ENCODE assay signal across 27 cellular contexts in genomic region chr3:178059836-178060235, GRCh38.
DNase-seq lines count a peak whose midpoint lies in the region; ATAC-seq, FAIRE-seq and TF ChIP-seq lines count a peak whose summit lies in the region.
"Had no signal": no experiment of that assay in that cellular context is flagged by ENCODE, and none has a peak within 500 bp of the region (broad histone marks: within the 10 kb centered on the region; RNA-seq: fewer than 3 reads in every experiment).

No MANE protein-coding gene starts in this region.

- H3K14ac ChIP-seq in H1 (ENCODE audit: insufficient read length), result no peak overlapping the region
- no peak overlapping the region for H3K14ac ChIP-seq in mesenchymal stem cell (ENCODE audit: low read length in 2 of 2)

- H3K23ac ChIP-seq in H1 (ENCODE audit: insufficient read length) (peak overlapping the region; percentile 52), mesenchymal stem cell (ENCODE audit: low read length in 2 of 2) (no peak overlapping the region)

- H3K4me1 ChIP-seq in H1 (replicated peaks in 1 of 4; ENCODE audit: control insufficient read depth in 3 of 4, insufficient read depth in 4 of 4, low read length in 3 of 4) (no peaks in the 10 kb centered on the region), mesenchymal stem cell (ENCODE audit: control insufficient read depth, insufficient read depth, low read depth, low read length) (peaks cover 2% of the 10 kb centered on the region), upper lobe of left lung (peaks cover 0 to 22% (median 11%) of the 10 kb centered on the region in 4 donors)
- H3K4me1 ChIP-seq: psoas muscle had no signal

- TF ChIP-seq CTCF in H1 (IDR thresholded peaks at IDR 0.05; ENCODE audit: control extremely low read depth in 1 of 3, insufficient read depth in 1 of 3, low read depth in 1 of 3, low read length in 3 of 3), result no peak
- no peak for TF ChIP-seq CTCF in upper lobe of left lung (IDR thresholded peaks at IDR 0.05)

- TF ChIP-seq EP300 in H1 (IDR thresholded peaks at IDR 0.05; ENCODE audit: borderline replicate concordance in 1 of 2, low read depth in 2 of 2, low read length in 2 of 2) (no peak), upper lobe of left lung (IDR thresholded peaks at IDR 0.05) (no peak)

- peak; percentile 36 for DNase-seq in H4 (ENCODE audit: low spot score)
- no peak for DNase-seq in H1 (ENCODE audit: low read depth in 1 of 2, low spot score in 2 of 2)
- DNase-seq in mesenchymal stem cell, result peak; percentile 63
- DNase-seq in upper lobe of left lung, result no peak
- DNase-seq in H54 (ENCODE audit: insufficient read length, low spot score), result no peak
- no peak for DNase-seq in NCI-H1436 treated with DMSO at 0.1 percent for 48 hours (lab: John Stamatoyannopoulos, UW)
- DNase-seq in OCI-M1 (lab: John Stamatoyannopoulos, UW), result no peak
- no peak for DNase-seq in medulla oblongata (ENCODE audit: extremely low spot score)
- DNase-seq: activated CD4-positive, alpha-beta memory T cell treated with anti-CD3 and anti-CD28 coated beads, Interleukin-2, amount 10 ng/mL, durations not matched to agents 7 days and 5 days; activated naive CD4-positive, alpha-beta T cell treated with anti-CD3 and anti-CD28 coated beads for 36 hours; activated T-cell treated with anti-CD3 and anti-CD28 coated beads, Interleukin-2, amount 50 U/mL, for 1 hour; cerebellar nuclear complex; effector CD8-positive, alpha-beta T cell; hypothalamus; islet precursor cell; NCI-H1417 treated with DMSO at 0.1 percent for 48 hours; NCI-H2171; NCI-H748 treated with DMSO at 0.1 percent for 48 hours; PC-9; psoas muscle; stimulated activated CD8-positive, alpha-beta memory T cell treated with anti-CD3 and anti-CD28 coated beads, Interleukin-4, amount 100 ng/mL, for 48 hours; T-helper 2 cell had no signal

- POLR2A ChIA-PET in H1 (lab: Charles Lee; ENCODE audit: partially characterized antibody), result no interaction called here

- H3K23me2 ChIP-seq in H1 (ENCODE audit: low read depth, low read length), result no peaks in the 10 kb centered on the region

- H3K9me3 ChIP-seq in H1 (ENCODE audit: insufficient read depth in 2 of 2, low read depth in 1 of 2, low read length in 1 of 2) (no peaks in the 10 kb centered on the region), mesenchymal stem cell (ENCODE audit: control insufficient read depth, low read length) (no peaks in the 10 kb centered on the region), upper lobe of left lung (no peaks in the 10 kb centered on the region)
- H3K9me3 ChIP-seq: psoas muscle, SJCRH30, testis had no signal

- no peak overlapping the region for H4K8ac ChIP-seq in H1 (ENCODE audit: extremely low read depth, insufficient read depth, low read length)
- H4K8ac ChIP-seq in mesenchymal stem cell (ENCODE audit: low read length), result no peak overlapping the region

- H2AK5ac ChIP-seq in H1 (ENCODE audit: low read depth, low read length) (no peak overlapping the region), mesenchymal stem cell (ENCODE audit: low read length, severe bottlenecking) (no peak overlapping the region)

- no peak overlapping the region for H4K91ac ChIP-seq in H1 (replicated peaks; ENCODE audit: insufficient read length, low read length)
- H4K91ac ChIP-seq in mesenchymal stem cell (ENCODE audit: low read length), result no peak overlapping the region

- H4K5ac ChIP-seq in H1 (ENCODE audit: insufficient read length, low read depth, low read length), result no peak overlapping the region

- H2BK15ac ChIP-seq in H1 (ENCODE audit: low read length) (no peak overlapping the region), mesenchymal stem cell (ENCODE audit: low read depth, poor library complexity, severe bottlenecking) (no peak overlapping the region)

- no peak overlapping the region for H2BK20ac ChIP-seq in H1 (ENCODE audit: low read length)

- H3K79me1 ChIP-seq in H1 (ENCODE audit: low read depth, low read length) (no peaks in the 10 kb centered on the region), mesenchymal stem cell (replicated peaks; ENCODE audit: low read length, poor library complexity, severe bottlenecking) (no peaks in the 10 kb centered on the region)

- H3K4me3 ChIP-seq in H1 (ENCODE audit: extremely low read depth in 1 of 4, insufficient read depth in 2 of 4, low read depth in 3 of 4, low read length in 4 of 4) (no peak overlapping the region), mesenchymal stem cell (ENCODE audit: insufficient read depth in 1 of 2, low read depth in 1 of 2, low read length in 2 of 2) (peak overlapping the region in 1 of 2 experiments; percentile 52), upper lobe of left lung (no peak overlapping the region)
- H3K4me3 ChIP-seq: GM23338, PC-9, psoas muscle, SJCRH30, testis had no signal

- no peak overlapping the region for H3K4me2 ChIP-seq in H1 (ENCODE audit: insufficient read depth in 1 of 2, low read depth in 2 of 2, low read length in 2 of 2)
- no peak overlapping the region for H3K4me2 ChIP-seq in mesenchymal stem cell (ENCODE audit: low read length, poor library complexity, severe bottlenecking)
- H3K4me2 ChIP-seq: GM23338, PC-9 had no signal

- H3K79me2 ChIP-seq in H1 (ENCODE audit: control insufficient read depth in 1 of 2, insufficient read depth in 2 of 2, low read length in 2 of 2), result no peaks in the 10 kb centered on the region

- no peak for TF ChIP-seq POLR2A in H1 (IDR thresholded peaks at IDR 0.05; ENCODE audit: control extremely low read depth in 1 of 2, low read depth in 2 of 2, low read length in 2 of 2)
- no peak for TF ChIP-seq POLR2A in upper lobe of left lung (IDR thresholded peaks at IDR 0.05)
- TF ChIP-seq POLR2A in H54 (IDR thresholded peaks at IDR 0.05; ENCODE audit: low read depth, low read length), result no peak

- TF ChIP-seq RAD21 in H1 (IDR thresholded peaks at IDR 0.05 in 1 of 2, conservative IDR thresholded peaks at IDR 0.05 in 1 of 2; ENCODE audit: low read depth in 2 of 2, low read length in 2 of 2), result no peak

- CTCF ChIA-PET in H1 (lab: Charles Lee; ENCODE audit: partially characterized antibody), result interaction anchor here (1.2 kb wide), 1 partner anchor 24 kb away, joined by 3 read pairs; no protein-coding TSS in a partner anchor

- H2BK5ac ChIP-seq in H1 (ENCODE audit: low read depth, low read length) (no peak overlapping the region), mesenchymal stem cell (ENCODE audit: low read depth, low read length, poor library complexity, severe bottlenecking) (no peak overlapping the region)

- no peaks in the 10 kb centered on the region for H3K36me3 ChIP-seq in H1 (ENCODE audit: control insufficient read depth in 2 of 4, insufficient read depth in 4 of 4, low read length in 3 of 4)
- H3K36me3 ChIP-seq in mesenchymal stem cell (ENCODE audit: control insufficient read depth in 1 of 2, insufficient read depth in 2 of 2, low read depth in 1 of 2, low read length in 2 of 2), result no peaks in the 10 kb centered on the region
- H3K36me3 ChIP-seq in upper lobe of left lung, result no peaks in the 10 kb centered on the region
- H3K36me3 ChIP-seq: SJCRH30 had no signal

- H2BK12ac ChIP-seq in H1 (ENCODE audit: low read depth, low read length), result no peak overlapping the region
- peak overlapping the region in 1 of 2 experiments; percentile 92 for H2BK12ac ChIP-seq in mesenchymal stem cell (ENCODE audit: low read length in 2 of 2)

- ATAC-seq in upper lobe of left lung (ENCODE audit: low FRiP score in 2 of 2), result peak in 1 of 2 donors; percentile 14
- ATAC-seq: GM23338, HepG2, WTC11 had no signal

- no peak overlapping the region for H3K27ac ChIP-seq in H1 (ENCODE audit: low read depth, low read length)
- H3K27ac ChIP-seq in mesenchymal stem cell (ENCODE audit: low read length, poor library complexity, severe bottlenecking), result peak overlapping the region; percentile 67
- H3K27ac ChIP-seq in upper lobe of left lung, result peak overlapping the region in 3 of 4 donors; percentile 19 to 60 (median 42)
- H3K27ac ChIP-seq: PC-9, psoas muscle, SJCRH30 had no signal

- no peaks in the 10 kb centered on the region for H4K20me1 ChIP-seq in H1 (replicated peaks in 1 of 2; ENCODE audit: control insufficient read depth in 1 of 2, insufficient read depth in 2 of 2, low read length in 2 of 2)

- WGBS in H1 (ENCODE audit: extremely low coverage in 1 of 2, insufficient coverage in 1 of 2, insufficient read length in 1 of 2, insufficient replicate concordance in 2 of 2, low coverage in 1 of 2, low lambda C conversion rate in 2 of 2, missing lambda C conversion rate in 1 of 2), 2 experiments, result 92% methylated on average over 6 of the region's 6 CpGs; no CpG with 5 or more reads in 1 of the 2 experiments
- 63% methylated on average over 4 of the region's 6 CpGs for WGBS in mesenchymal stem cell
- WGBS in upper lobe of left lung, 2 donors, result 78 to 89% methylated on average over 6 of the region's 6 CpGs

- H3K27me3 ChIP-seq in H1 (replicated peaks in 1 of 4; ENCODE audit: control insufficient read depth in 3 of 4, extremely low read depth in 1 of 4, insufficient read depth in 3 of 4, low read length in 3 of 4), result no peaks in the 10 kb centered on the region
- no peaks in the 10 kb centered on the region for H3K27me3 ChIP-seq in mesenchymal stem cell (ENCODE audit: control insufficient read depth in 1 of 2, insufficient read depth in 1 of 2, low read length in 2 of 2)
- no peaks in the 10 kb centered on the region for H3K27me3 ChIP-seq in upper lobe of left lung
- H3K27me3 ChIP-seq: SJCRH30, testis had no signal

- H2AFZ ChIP-seq in H1 (ENCODE audit: low read length), result no peak overlapping the region
- no peak overlapping the region for H2AFZ ChIP-seq in mesenchymal stem cell (ENCODE audit: low read depth, low read length)
- H2AFZ ChIP-seq: PC-9 had no signal

- H3K4ac ChIP-seq in H1 (replicated peaks; ENCODE audit: insufficient read length, low read depth, low read length) (no peak overlapping the region), mesenchymal stem cell (ENCODE audit: low read depth in 1 of 2, low read length in 2 of 2) (peak overlapping the region in 1 of 2 experiments; percentile 59)

- H3K56ac ChIP-seq in H1 (replicated peaks; ENCODE audit: insufficient read length, low read depth, low read length), result no peak overlapping the region

- no peak overlapping the region for H3K18ac ChIP-seq in H1 (ENCODE audit: extremely low read depth, low read length)
- peak overlapping the region in 1 of 2 experiments; percentile 91 for H3K18ac ChIP-seq in mesenchymal stem cell (ENCODE audit: low read depth in 1 of 2, low read length in 2 of 2)

- FAIRE-seq in H1 (lab: Jason Lieb, UNC), result no peak
- no peak for FAIRE-seq in H54 (lab: Jason Lieb, UNC)
- FAIRE-seq: HepG2 had no signal

- H3K9ac ChIP-seq in H1 (replicated peaks in 1 of 4; ENCODE audit: extremely low read depth in 1 of 4, low read depth in 3 of 4, low read length in 3 of 4) (no peak overlapping the region), mesenchymal stem cell (ENCODE audit: low read length) (peak overlapping the region; percentile 59)

- no peak overlapping the region for H2BK120ac ChIP-seq in H1 (replicated peaks; ENCODE audit: low read depth, low read length)
- no peak overlapping the region for H2BK120ac ChIP-seq in mesenchymal stem cell (ENCODE audit: low read depth, low read length)

TF ChIP-seq in H1, 55 proteins besides CTCF, POLR2A, EP300 and RAD21 (continues in another document):
- TF ChIP-seq SAP30 (IDR thresholded peaks at IDR 0.05; ENCODE audit: insufficient read depth, insufficient replicate concordance, low read length) (no peak), SUZ12 (IDR thresholded peaks at IDR 0.05; ENCODE audit: low read length) (no peak), SRF (IDR thresholded peaks at IDR 0.05; ENCODE audit: low read depth, low read length) (no peak), EZH2 (IDR thresholded peaks at IDR 0.05; ENCODE audit: low read depth, low read length, severe bottlenecking) (no peak)

Comparison
In these comparisons a context has a peak if more than half of its experiments do, and no peak if none do; other contexts are left out.
1. DNase-seq: peak in H4 (single experiment) and mesenchymal stem cell (single experiment); none in H1 (0 of 2), upper lobe of left lung (0 of 2), H54 (single experiment), NCI-H1436 treated with DMSO at 0.1 percent for 48 hours (single experiment), OCI-M1 (single experiment) and medulla oblongata (single experiment).